In genomic region chr6:5302220-5302946, GRCh38 we compare ENCODE assay signal across 8 cellular contexts. TPM values are rescaled to one million over a fixed set of nuclear protein-coding genes. Genes with fewer than 3 reads are reported as not detected.
DNase-seq lines count a peak whose midpoint lies in the region; ATAC-seq, FAIRE-seq and TF ChIP-seq lines count a peak whose summit lies in the region.

No MANE protein-coding gene starts in this region.

- H3K36me3 ChIP-seq in hepatocyte (replicated peaks; ENCODE audit: insufficient read depth, low read depth) = no peaks in the 10 kb centered on the region

- peaks cover 40% of the 10 kb centered on the region for H3K79me2 ChIP-seq in hepatocyte

- no peaks in the 10 kb centered on the region for H4K20me1 ChIP-seq in hepatocyte (ENCODE audit: insufficient read depth, poor library complexity, severe bottlenecking)

- POLR2A ChIA-PET in HEK293T (lab: Yijun Ruan, JAX) = no interaction called here

- DNase-seq in GM18507 (ENCODE audit: extremely low spot score, insufficient read length, low read depth) = peak; percentile 44
- DNase-seq in HL-60 (ENCODE audit: low read depth in 1 of 2, low spot score in 1 of 2) = no peak
- no peak for DNase-seq in epithelial cell of proximal tubule (ENCODE audit: low read depth)
- no peak for DNase-seq in NCI-H2081 treated with DMSO at 0.1 percent for 48 hours (lab: John Stamatoyannopoulos, UW)
- DNase-seq in left colon = no peak
- no peak for DNase-seq in hepatocyte (ENCODE audit: low spot score)
- no peak for DNase-seq in HEK293T (ENCODE audit: extremely low spot score)

- H3K27me3 ChIP-seq in HL-60 (ENCODE audit: insufficient read depth, poor library complexity, severe bottlenecking) = no peaks in the 10 kb centered on the region
- no peaks in the 10 kb centered on the region for H3K27me3 ChIP-seq in hepatocyte

- no peak overlapping the region for H2AFZ ChIP-seq in hepatocyte

- no peak for TF ChIP-seq CTCF in HL-60 (IDR thresholded peaks at IDR 0.05; ENCODE audit: insufficient read depth, low read length)
- no peak for TF ChIP-seq CTCF in epithelial cell of proximal tubule (conservative IDR thresholded peaks at IDR 0.05; ENCODE audit: low read depth, low read length)
- no peak for TF ChIP-seq CTCF in hepatocyte (IDR thresholded peaks at IDR 0.05; ENCODE audit: poor library complexity)

- CTCF ChIA-PET in HEK293T (lab: Yijun Ruan, JAX) = interaction anchor here (0.7 kb wide), 1 partner anchor 8 kb away, joined by 3 read pairs; no protein-coding TSS in a partner anchor

- H3K4me2 ChIP-seq in hepatocyte = no peak overlapping the region

- H3K4me1 ChIP-seq in hepatocyte (ENCODE audit: insufficient read depth) = peaks cover 12% of the 10 kb centered on the region

- WGBS in hepatocyte (ENCODE audit: low lambda C conversion rate, missing lambda C conversion rate) = 82% methylated on average over 10 of the region's 10 CpGs

- intact Hi-C loops in left colon (cut with DNase I, micrococcal nuclease) = no loop called here

- peak; percentile 87 for FAIRE-seq in GM18507 (lab: Jason Lieb, UNC)

- H3K27ac ChIP-seq in HL-60 (replicated peaks) (peak overlapping the region; percentile 4; the same call in 1 of the 2 replicates), hepatocyte (no peak overlapping the region)

- no peaks in the 10 kb centered on the region for H3K9me2 ChIP-seq in hepatocyte (replicated peaks; ENCODE audit: insufficient read depth)

- H3K9me3 ChIP-seq in hepatocyte (ENCODE audit: low read depth) = no peaks in the 10 kb centered on the region

- ATAC-seq in GM21447 (IDR thresholded peaks at IDR 0.05; ENCODE audit: unreplicated experiment) (peak; percentile 92), left colon (no peak)

- no peak overlapping the region for H3K4me3 ChIP-seq in HL-60 (replicated peaks; ENCODE audit: insufficient read depth, low read length)
- H3K4me3 ChIP-seq in epithelial cell of proximal tubule (ENCODE audit: low read depth, low read length) = peak overlapping the region; percentile 31
- no peak overlapping the region for H3K4me3 ChIP-seq in hepatocyte

TF ChIP-seq in HEK293T, 16 proteins besides CTCF, POLR2A, EP300 and RAD21:
- TF ChIP-seq ELF4 (IDR thresholded peaks at IDR 0.05) (no peak), CTBP1 (IDR thresholded peaks at IDR 0.05; ENCODE audit: borderline replicate concordance) (no peak), PKNOX1 (IDR thresholded peaks at IDR 0.05) (no peak), FOXM1 (IDR thresholded peaks at IDR 0.05; ENCODE audit: borderline replicate concordance) (no peak), TARDBP (IDR thresholded peaks at IDR 0.05) (no peak), SP1 (IDR thresholded peaks at IDR 0.05) (no peak), FOXK2 (IDR thresholded peaks at IDR 0.05) (no peak), LEF1 (IDR thresholded peaks at IDR 0.05; ENCODE audit: borderline replicate concordance) (no peak), HDGF (IDR thresholded peaks at IDR 0.05; ENCODE audit: borderline replicate concordance) (no peak), FOXA1 (IDR thresholded peaks at IDR 0.05) (no peak)
TF ChIP-seq in HEK293T: peak in this region for 0.

RNA-seq across cellular contexts. Expression of gene FARS2, which starts 41.1 kb away (rescaled TPM):
- total RNA-seq in epithelial cell of proximal tubule = 7.7 and 17.9 TPM in 2 replicates
- 10 to 100 TPM; 15.4 to 15.7 TPM for total RNA-seq in left colon
- total RNA-seq in hepatocyte = 9.9 and 12.4 TPM in 2 replicates
- 11.6 and 15.4 TPM in 2 replicates for polyA plus RNA-seq in hepatocyte

RNA-seq across cellular contexts. Expression of gene LYRM4, which starts 41.6 kb away (rescaled TPM):
- total RNA-seq in epithelial cell of proximal tubule = 17.8 and 30.7 TPM in 2 replicates
- total RNA-seq in left colon = 10 to 100 TPM; 12.1 to 12.5 TPM
- total RNA-seq in hepatocyte = 19.0 and 22.9 TPM in 2 replicates
- 20.5 and 23.8 TPM in 2 replicates for polyA plus RNA-seq in hepatocyte
